ENCODE assay signal across 13 cellular contexts in genomic region chr10:109593686-109594085, GRCh38.
"Had no signal": no experiment of that assay in that cellular context is flagged by ENCODE, and none has a peak within 500 bp of the region (broad histone marks: within the 10 kb centered on the region; RNA-seq: fewer than 3 reads in every experiment).

No MANE protein-coding gene starts in this region.

- H3K36me3 ChIP-seq: cardiac muscle cell, thyroid gland had no signal

- H3K27me3 ChIP-seq: cardiac muscle cell, thyroid gland had no signal

- H3K4me3 ChIP-seq: cardiac muscle cell, dorsolateral prefrontal cortex, lung, thyroid gland had no signal

- ATAC-seq: activated T-cell treated with anti-CD3 and anti-CD28 coated beads, Interleukin-2, amount 50 U/mL, for 4 hours had no signal

- H3K4me1 ChIP-seq: thyroid gland had no signal

- DNase-seq: activated CD4-positive, alpha-beta T cell treated with anti-CD3 and anti-CD28 coated beads, Interleukin-2, amount 10 ng/mL, durations not matched to agents 7 days and 5 days; activated CD8-positive, alpha-beta memory T cell treated with anti-CD3 and anti-CD28 coated beads, Interleukin-2, amount 50 U/mL, for 4 hours; activated effector memory CD4-positive, alpha-beta T cell treated with Interleukin-2 at 50 U/mL for 16 hours; activated naive CD4-positive, alpha-beta T cell treated with anti-CD3 and anti-CD28 coated beads, Interleukin-2, amount 50 U/mL, for 16 hours; activated T-cell treated with anti-CD3 and anti-CD28 coated beads, Interleukin-2, amount 50 U/mL, for 4 hours; dorsolateral prefrontal cortex; nephron progenitor cell; stimulated activated CD4-positive, alpha-beta T cell treated with anti-CD3 and anti-CD28 coated beads, Interleukin-2, amount 100 ng/mL, for 24 hours; stimulated activated naive CD4-positive, alpha-beta T cell treated with Interleukin-2 at 50 U/mL for 16 hours; T1000; thyroid gland had no signal

- H3K27ac ChIP-seq: cardiac muscle cell, dorsolateral prefrontal cortex, thyroid gland had no signal

- H3K9me3 ChIP-seq: thyroid gland had no signal
